Comparison of ENCODE assay signal across 8 cellular contexts in genomic region chr15:73981761-73982222, GRCh38. TPM values are rescaled to one million over a fixed set of nuclear protein-coding genes. Genes with fewer than 3 reads are reported as not detected.
A peak's percentile ranks its signal among the peaks of the same experiment; 100 is the strongest.
DNase-seq lines count a peak whose midpoint lies in the region; ATAC-seq and TF ChIP-seq lines count a peak whose summit lies in the region.

No MANE protein-coding gene starts in this region.

- peak; percentile 23 for ATAC-seq in HG02678 (IDR thresholded peaks at IDR 0.05; ENCODE audit: unreplicated experiment)
- peak; percentile 46 to 47 for ATAC-seq in activated T-cell treated with anti-CD3 and anti-CD28 coated beads, Interleukin-2, amount 50 U/mL, for 72 hours (replicated peaks in 1 of 2)
- peak; percentile 1 to 3 for ATAC-seq in left cardiac atrium
- no peak for ATAC-seq in GM21528 (IDR thresholded peaks at IDR 0.05; ENCODE audit: low FRiP score, unreplicated experiment)

- 21 to 38% (median 24%) methylated on average over 5 of the region's 5 CpGs for WGBS in spleen, 5 donors

- no peaks in the 10 kb centered on the region for H3K9me3 ChIP-seq in spleen

- peak overlapping the region in 7 of 8 donors; percentile 60 to 94 (median 78) for H3K27ac ChIP-seq in spleen

- H3K27ac Mint-ChIP-seq in activated T-cell treated with anti-CD3 and anti-CD28 coated beads, Interleukin-2, amount 50 U/mL, for 72 hours = peak overlapping the region; percentile 91

- no peaks in the 10 kb centered on the region for H3K36me3 Mint-ChIP-seq in activated T-cell treated with anti-CD3 and anti-CD28 coated beads, Interleukin-2, amount 50 U/mL, for 72 hours (ENCODE audit: insufficient read depth in 2 of 2)

- H3K36me3 ChIP-seq in spleen = peaks cover 0 to 11% (median 0%) of the 10 kb centered on the region in 6 donors

- no peak for TF ChIP-seq CTCF in spleen (IDR thresholded peaks at IDR 0.05 in 8 of 11, conservative IDR thresholded peaks at IDR 0.05 in 3 of 11)

- peak overlapping the region; percentile 67 to 79 for H3K4me3 Mint-ChIP-seq in activated T-cell treated with anti-CD3 and anti-CD28 coated beads, Interleukin-2, amount 50 U/mL, for 72 hours

- H3K9me3 Mint-ChIP-seq in activated T-cell treated with anti-CD3 and anti-CD28 coated beads, Interleukin-2, amount 50 U/mL, for 72 hours = no peaks in the 10 kb centered on the region

- no peaks in the 10 kb centered on the region for H3K27me3 ChIP-seq in spleen (replicated peaks in 1 of 7)

- intact Hi-C loops in left cardiac atrium (cut with DNase I) = no loop called here
- intact Hi-C loops in spleen (cut with DNase I; ENCODE audit: low total_unique reads) = no loop called here

- in situ Hi-C loops in KBM-7 (cut with MboI; ENCODE audit: low pct_unique_long_range_greater_than_20kb, low sequenced_read_pairs) = no loop called here

- peaks cover 71% of the 10 kb centered on the region for H3K4me1 Mint-ChIP-seq in activated T-cell treated with anti-CD3 and anti-CD28 coated beads, Interleukin-2, amount 50 U/mL, for 72 hours (ENCODE audit: low read depth)

- no peak for TF ChIP-seq POLR2A in spleen (IDR thresholded peaks at IDR 0.05)

- no peaks in the 10 kb centered on the region for H3K27me3 Mint-ChIP-seq in activated T-cell treated with anti-CD3 and anti-CD28 coated beads, Interleukin-2, amount 50 U/mL, for 72 hours (ENCODE audit: low read depth)

- no peak overlapping the region for H3K4me3 ChIP-seq in spleen

- peaks cover 32 to 68% (median 57%) of the 10 kb centered on the region in 6 donors for H3K4me1 ChIP-seq in spleen

- no peak for DNase-seq in activated T-cell treated with anti-CD3 and anti-CD28 coated beads, Interleukin-2, amount 50 U/mL, for 72 hours
- DNase-seq in left cardiac atrium = no peak
- no peak for DNase-seq in spleen
- DNase-seq in stimulated activated naive CD4-positive, alpha-beta T cell (lab: John Stamatoyannopoulos, UW) = no peak
- DNase-seq in ecto neural progenitor cell (ENCODE audit: low spot score) = no peak
- no peak for DNase-seq in KBM-7

RNA-seq across cellular contexts. Expression of gene STOML1, which starts 10.3 kb away (rescaled TPM):
- total RNA-seq in activated T-cell treated with anti-CD3 and anti-CD28 coated beads, Interleukin-2, amount 50 U/mL, for 72 hours = 10 to 100 TPM in 1 of 2 donors, 1 to 10 TPM in 1; 7.2 to 15.1 TPM
- 10 to 100 TPM; 20.3 to 21.1 TPM for total RNA-seq in left cardiac atrium
- total RNA-seq in spleen = 10 to 100 TPM in 3 of 7 donors, 1 to 10 TPM in 4; 9.0 to 15.2 (median 9.6) TPM
- 10 to 100 TPM in 2 of 3 donors, 1 to 10 TPM in 1; 8.2 to 12.4 (median 10.4) TPM for polyA plus RNA-seq in spleen

RNA-seq across cellular contexts. Expression of gene PML, which starts 12.7 kb away (rescaled TPM):
- 10 to 100 TPM; 70.9 to 71.6 TPM for total RNA-seq in activated T-cell treated with anti-CD3 and anti-CD28 coated beads, Interleukin-2, amount 50 U/mL, for 72 hours
- total RNA-seq in left cardiac atrium = 10 to 100 TPM; 23.4 to 38.7 TPM
- 100 to 1,000 TPM in 2 of 7 donors, 10 to 100 TPM in 5; 79.5 to 127 (median 88.4) TPM for total RNA-seq in spleen
- 10 to 100 TPM; 17.5 to 34.6 (median 26.1) TPM for polyA plus RNA-seq in spleen

RNA-seq across cellular contexts. Expression of gene LOXL1, which starts 55.5 kb away (rescaled TPM):
- 1 to 10 TPM; 1.9 to 2.5 TPM for total RNA-seq in activated T-cell treated with anti-CD3 and anti-CD28 coated beads, Interleukin-2, amount 50 U/mL, for 72 hours
- total RNA-seq in left cardiac atrium (10 to 100 TPM; 12.0 to 31.5 TPM), spleen (1 to 10 TPM; 3.3 to 9.4 (median 6.4) TPM)
- 10 to 100 TPM in 1 of 3 donors, 1 to 10 TPM in 2; 7.9 to 11.3 (median 9.4) TPM for polyA plus RNA-seq in spleen
